Comparison of ENCODE assay signal across 9 cellular contexts in the genomic region with DNA sequence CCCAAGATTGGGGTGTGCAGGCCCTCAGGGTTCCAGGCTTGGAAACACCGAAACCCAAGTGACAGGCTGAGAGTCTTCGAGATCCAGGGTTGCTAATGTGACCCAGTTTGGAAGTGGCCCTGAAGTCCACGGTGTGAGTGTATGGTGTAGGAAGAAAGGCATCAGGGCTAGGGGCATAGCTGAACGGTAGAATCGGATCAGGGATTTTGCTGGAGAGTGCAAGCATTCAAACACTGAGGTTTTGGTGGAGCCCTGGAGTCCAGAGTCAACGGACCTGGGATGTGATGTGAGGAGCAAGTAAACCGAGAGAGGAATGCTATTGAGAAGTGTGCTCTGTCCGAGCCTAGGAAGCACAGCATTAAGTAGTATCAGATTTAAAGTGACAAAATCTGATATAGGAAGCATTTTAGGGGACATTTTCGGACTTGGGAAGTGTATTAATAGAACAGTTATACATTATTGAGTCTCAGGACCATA. TPM values are rescaled to one million over a fixed set of nuclear protein-coding genes. Genes with fewer than 3 reads are reported as not detected.
DNase-seq lines count a peak whose midpoint lies in the region; ATAC-seq, FAIRE-seq and TF ChIP-seq lines count a peak whose summit lies in the region.
"Had no signal": no experiment of that assay in that cellular context is flagged by ENCODE, and none has a peak within 500 bp of the region (broad histone marks: within the 10 kb centered on the region; RNA-seq: fewer than 3 reads in every experiment).

No MANE protein-coding gene starts in this region.

- intact Hi-C loops in GM12878 (cut with micrococcal nuclease; ENCODE audit: unreplicated experiment): loop anchor here (5.0 kb wide), 1 partner anchor 60 kb away; no protein-coding TSS in a partner anchor

- RAD21 ChIA-PET in GM12878 (lab: Charles Lee; ENCODE audit: unreplicated experiment): interaction anchor here (0.7 to 6.5 kb wide), 15 partner anchors 10 to 308 kb away, joined by 3 to 89 read pairs (median 4); no protein-coding TSS in a partner anchor

- TF ChIP-seq CTCF in LNCaP clone FGC (IDR thresholded peaks at IDR 0.05; ENCODE audit: control insufficient read depth, extremely low read depth, insufficient read depth): no peak
- TF ChIP-seq CTCF in GM12878 (IDR thresholded peaks at IDR 0.05 in 2 of 3, conservative IDR thresholded peaks at IDR 0.05 in 1 of 3; ENCODE audit: control insufficient read depth in 2 of 3, extremely low read depth in 1 of 3, insufficient read depth in 1 of 3, low read depth in 3 of 3, low read length in 3 of 3): no peak
- no peak for TF ChIP-seq CTCF in kidney epithelial cell (IDR thresholded peaks at IDR 0.05; ENCODE audit: insufficient read depth, low read length, poor library complexity, severe bottlenecking)

- H3K27me3 Mint-ChIP-seq in stimulated activated naive CD8-positive, alpha-beta T cell treated with anti-CD3 and anti-CD28 coated beads, Interleukin-15, amount 100 ng/mL, for 72 hours: no peaks in the 10 kb centered on the region

- H3K9me3 ChIP-seq in GM12878 (replicated peaks; ENCODE audit: control insufficient read depth, insufficient read depth, low read length): no peaks in the 10 kb centered on the region

- no peaks in the 10 kb centered on the region for H4K20me1 ChIP-seq in GM12878 (ENCODE audit: control insufficient read depth, insufficient read depth)

- no peak; the same call in 2 of the 3 replicates for ATAC-seq in GM12878
- no peak for ATAC-seq in stimulated activated naive CD8-positive, alpha-beta T cell treated with anti-CD3 and anti-CD28 coated beads, Interleukin-15, amount 100 ng/mL, for 72 hours

- TF ChIP-seq RAD21 in GM12878 (IDR thresholded peaks at IDR 0.05; ENCODE audit: insufficient read depth, low read depth, low read length): no peak

- no peak for FAIRE-seq in GM12878 (lab: Jason Lieb, UNC)
- FAIRE-seq: A204.1 had no signal

- peak overlapping the region; percentile 86 for H3K4me2 ChIP-seq in GM12878 (ENCODE audit: control insufficient read depth, insufficient read depth)

- H3K27ac ChIP-seq in GM12878 (ENCODE audit: control insufficient read depth, insufficient read depth): peak overlapping the region; percentile 98

- peak overlapping the region; percentile 99 to 100 for H3K27ac Mint-ChIP-seq in stimulated activated naive CD8-positive, alpha-beta T cell treated with anti-CD3 and anti-CD28 coated beads, Interleukin-15, amount 100 ng/mL, for 72 hours

- peak overlapping the region; percentile 91 to 94 for H3K4me3 Mint-ChIP-seq in stimulated activated naive CD8-positive, alpha-beta T cell treated with anti-CD3 and anti-CD28 coated beads, Interleukin-15, amount 100 ng/mL, for 72 hours

- peak overlapping the region; percentile 99 for H3K9ac ChIP-seq in GM12878 (ENCODE audit: control insufficient read depth, insufficient read depth, low read length)

- no peaks in the 10 kb centered on the region; a peak in 1 of 4 replicates for H3K36me3 ChIP-seq in GM12878 (ENCODE audit: control insufficient read depth in 2 of 2, insufficient read depth in 2 of 2, low read length in 1 of 2)
- no peaks in the 10 kb centered on the region for H3K36me3 ChIP-seq in kidney epithelial cell (ENCODE audit: control insufficient read depth, insufficient read depth, low read length)

- peaks cover 37% of the 10 kb centered on the region for H3K4me1 ChIP-seq in GM12878 (ENCODE audit: control insufficient read depth, insufficient read depth, low read length)

- H2AFZ ChIP-seq in GM12878 (ENCODE audit: control insufficient read depth, low read depth, low read length): peak overlapping the region; percentile 70

- BruUV-seq in GM12878 (replicated peaks; lab: Mats Ljungman, UMichigan): TSS peak; percentile 59

- H3K4me3 ChIP-seq in LNCaP clone FGC (ENCODE audit: low read depth, low read length) (peak overlapping the region; percentile 89), GM12878 (peak overlapping the region; percentile 95), kidney epithelial cell (ENCODE audit: low read depth, low read length) (peak overlapping the region; percentile 93)

- in situ Hi-C loops in GM12878 (cut with MboI): no loop called here

- CTCF ChIA-PET in GM12878 (lab: Yijun Ruan, JAX): interaction anchor here (0.7 to 4.8 kb wide), 13 partner anchors 11 to 450 kb away, joined by 3 to 51 read pairs (median 5); no protein-coding TSS in a partner anchor

- TF ChIP-seq POLR2A in GM12878 (IDR thresholded peaks at IDR 0.05; ENCODE audit: low read depth, low read length): no peak

- peaks cover 62% of the 10 kb centered on the region for H3K4me1 Mint-ChIP-seq in stimulated activated naive CD8-positive, alpha-beta T cell treated with anti-CD3 and anti-CD28 coated beads, Interleukin-15, amount 100 ng/mL, for 72 hours

- no peaks in the 10 kb centered on the region for H3K27me3 ChIP-seq in GM12878 (replicated peaks in 1 of 2; ENCODE audit: control insufficient read depth in 2 of 2, insufficient read depth in 2 of 2, low read length in 1 of 2)
- no peaks in the 10 kb centered on the region for H3K27me3 ChIP-seq in kidney epithelial cell (ENCODE audit: control insufficient read depth, insufficient read depth, low read length)

- SMC1A ChIA-PET in GM12878 (lab: Charles Lee; ENCODE audit: uncharacterized antibody, unreplicated experiment): interaction anchor here (0.9 to 8.4 kb wide), 15 partner anchors 9 to 82 kb away, joined by 3 to 115 read pairs (median 7); no protein-coding TSS in a partner anchor

- H3K79me2 ChIP-seq in GM12878 (ENCODE audit: control insufficient read depth, insufficient read depth, low read length): peaks cover 70% of the 10 kb centered on the region

- H3K9me3 Mint-ChIP-seq in stimulated activated naive CD8-positive, alpha-beta T cell treated with anti-CD3 and anti-CD28 coated beads, Interleukin-15, amount 100 ng/mL, for 72 hours: peaks cover 0 to 4% of the 10 kb centered on the region in 2 donors

- POLR2A ChIA-PET in GM12878 (lab: Charles Lee): interaction anchor here (0.6 to 8.1 kb wide), 14 partner anchors 10 to 242 kb away, joined by 3 to 244 read pairs (median 4); a partner anchor contains a TSS

- TF ChIP-seq EP300 in GM12878 (IDR thresholded peaks at IDR 0.05; ENCODE audit: borderline replicate concordance in 1 of 2, control insufficient read depth in 1 of 2, low read depth in 2 of 2, low read length in 2 of 2): no peak

- WGBS in GM12878 (ENCODE audit: insufficient coverage, insufficient replicate concordance, low lambda C conversion rate, missing lambda C conversion rate): under 1% methylated on average over 9 of the region's 9 CpGs

- DNase-seq in DMS53 (lab: John Stamatoyannopoulos, UW) (peak; percentile 64), DMS53 treated with DMSO at 0.1 percent for 48 hours (lab: John Stamatoyannopoulos, UW; ENCODE audit: unreplicated experiment) (no peak), LNCaP clone FGC (ENCODE audit: low read depth) (no peak), GM12878 (ENCODE audit: low read depth, low spot score) (no peak), kidney epithelial cell (ENCODE audit: low read depth) (no peak), GDM1 (lab: John Stamatoyannopoulos, UW) (no peak), kidney tubule cell (ENCODE audit: low spot score) (no peak)
- DNase-seq in stimulated activated naive CD8-positive, alpha-beta T cell treated with anti-CD3 and anti-CD28 coated beads, Interleukin-15, amount 100 ng/mL, for 72 hours: no peak

TF ChIP-seq in GM12878, 131 proteins besides CTCF, POLR2A, EP300 and RAD21 (continues in another document):
- TF ChIP-seq ATF7 (IDR thresholded peaks at IDR 0.05; ENCODE audit: low read depth) (no peak), YBX1 (IDR thresholded peaks at IDR 0.05) (no peak)

RNA-seq across cellular contexts. Expression of a gene that starts 1.0 kb away (rescaled TPM):
- 74.6 and 83.3 TPM in 2 replicates for total RNA-seq in GM12878 (2013; cell fraction: nucleolus; rRNA removed)
- 43.1 and 49.0 TPM in 2 replicates for total RNA-seq in GM12878 (2014; rRNA removed)
- 24.2 and 26.0 TPM in 2 replicates for total RNA-seq in GM12878 (2014; rRNA removed; fragmentation: Illumina TruSeq; extraction: Trizol)
- 55.0 and 66.6 TPM in 2 replicates for total RNA-seq in GM12878 (2021)
- polyA plus RNA-seq in GM12878 (2011; ENCODE audit: low read depth): 26.9 TPM
- 57.7 and 84.2 TPM in 2 replicates for polyA plus RNA-seq in GM12878 (2011; rRNA removed)
- 88.5 and 135 TPM in 2 replicates for polyA plus RNA-seq in GM12878 (2011; cell fraction: cytosol; rRNA removed)
- polyA plus RNA-seq in GM12878 (2011; cell fraction: nucleus; rRNA removed): 125 and 128 TPM in 2 replicates
- polyA plus RNA-seq in GM12878 (2012): 39.3 and 46.7 TPM in 2 replicates
- polyA plus RNA-seq in GM12878 (2014; fragmentation: Illumina TruSeq; extraction: Trizol): 52.5 and 69.7 TPM in 2 replicates
- polyA plus RNA-seq in GM12878 (2014; fragmentation: Nextera tagmentation; extraction: Ambion mirVana): 1 to 10 TPM; 4.3 to 6.9 TPM
- polyA plus RNA-seq in GM12878 (2014; rRNA removed): 64.2 and 78.5 TPM in 2 replicates
- polyA plus RNA-seq in GM12878 (2016; fragmentation: Nextera tagmentation; extraction: Ambion mirVana): 10 to 100 TPM; 64.1 to 70.1 TPM
- 119 and 120 TPM in 2 replicates for polyA minus RNA-seq in GM12878 (2011; rRNA and poly(A)+ RNA removed)
- 33.4 and 50.1 TPM in 2 replicates for polyA minus RNA-seq in GM12878 (2011; cell fraction: cytosol; rRNA and poly(A)+ RNA removed)
- 59.2 and 107 TPM in 2 replicates for polyA minus RNA-seq in GM12878 (2011; cell fraction: nucleus; rRNA and poly(A)+ RNA removed)
- total RNA-seq in kidney epithelial cell: 44.0 and 44.4 TPM in 2 replicates

RNA-seq across cellular contexts. Expression of a gene that starts 27.0 kb away (rescaled TPM):
- total RNA-seq in GM12878 (2013; cell fraction: nucleolus; rRNA removed): 0.34 and 0.46 TPM in 2 replicates
- total RNA-seq in GM12878 (2014; rRNA removed) (0.45 and 0.49 TPM in 2 replicates), GM12878 (2014; rRNA removed; fragmentation: Illumina TruSeq; extraction: Trizol) (0.32 and 0.36 TPM in 2 replicates), GM12878 (2021) (0.74 and 0.93 TPM in 2 replicates), kidney epithelial cell (2.9 and 3.2 TPM in 2 replicates)
- polyA plus RNA-seq in GM12878 (2011; ENCODE audit: low read depth): 0.09 TPM
- polyA plus RNA-seq in GM12878 (2011; rRNA removed) (3.9 and 4.7 TPM in 2 replicates), GM12878 (2014; fragmentation: Illumina TruSeq; extraction: Trizol) (0.43 and 0.59 TPM in 2 replicates), GM12878 (2014; fragmentation: Nextera tagmentation; extraction: Ambion mirVana) (under 1 TPM; 0.02 to 0.09 TPM), GM12878 (2014; rRNA removed) (0.31 and 0.52 TPM in 2 replicates), GM12878 (2016; fragmentation: Nextera tagmentation; extraction: Ambion mirVana) (1 to 10 TPM in 1 of 2 experiments, under 1 TPM in 1; 0.29 to 1.0 TPM)
- 4.1 and 4.9 TPM in 2 replicates for polyA plus RNA-seq in GM12878 (2011; cell fraction: cytosol; rRNA removed)
- polyA plus RNA-seq in GM12878 (2011; cell fraction: nucleus; rRNA removed): 18.5 and 21.9 TPM in 2 replicates
- polyA plus RNA-seq in GM12878 (2012): 0.14 and 0.17 TPM in 2 replicates
- 6.5 and 8.8 TPM in 2 replicates for polyA minus RNA-seq in GM12878 (2011; rRNA and poly(A)+ RNA removed)
- 2.8 and 3.2 TPM in 2 replicates for polyA minus RNA-seq in GM12878 (2011; cell fraction: cytosol; rRNA and poly(A)+ RNA removed)
- 1.9 and 2.5 TPM in 2 replicates for polyA minus RNA-seq in GM12878 (2011; cell fraction: nucleus; rRNA and poly(A)+ RNA removed)
